10 cellular contexts compared by ENCODE assay signal in the genomic region with DNA sequence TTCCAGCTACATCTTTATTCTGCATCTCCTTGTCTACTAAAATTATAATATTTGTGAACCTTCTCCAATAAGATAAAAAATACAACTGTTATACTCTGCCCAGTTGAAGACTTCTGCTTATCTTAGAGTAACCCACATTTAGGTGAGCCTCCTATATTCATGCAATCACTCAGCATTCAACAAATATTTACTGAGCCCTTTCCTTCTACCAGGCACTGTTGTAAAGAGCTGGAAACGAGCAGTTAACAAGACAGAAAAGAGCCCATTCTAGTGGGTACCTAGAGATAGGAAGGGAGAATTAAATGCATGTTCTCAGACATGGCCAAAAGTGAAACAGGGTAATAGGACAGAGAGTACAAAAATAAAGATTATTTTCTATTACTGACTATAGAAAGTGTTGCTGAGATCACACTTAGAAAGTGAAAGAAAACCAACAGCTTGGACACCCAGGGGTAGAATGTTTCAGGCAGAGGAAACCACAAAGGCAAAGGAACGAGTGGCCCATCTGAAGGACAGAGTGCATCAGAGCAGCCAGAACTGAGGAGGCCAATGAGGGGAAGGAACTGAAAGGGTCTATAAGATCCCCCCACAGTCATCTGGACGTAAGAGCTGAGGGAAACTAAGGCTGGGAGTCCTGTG. TPM values are rescaled to one million over a fixed set of nuclear protein-coding genes. Genes with fewer than 3 reads are reported as not detected.
DNase-seq lines count a peak whose midpoint lies in the region; ATAC-seq and TF ChIP-seq lines count a peak whose summit lies in the region.
"Had no signal": no experiment of that assay in that cellular context is flagged by ENCODE, and none has a peak within 500 bp of the region (broad histone marks: within the 10 kb centered on the region; RNA-seq: fewer than 3 reads in every experiment).

No MANE protein-coding gene starts in this region.

- DNase-seq in fibroblast of villous mesenchyme (ENCODE audit: low read depth) (peak; percentile 8), NCI-H1930 (lab: John Stamatoyannopoulos, UW) (no peak), NCI-H524 treated with DMSO at 0.1 percent for 48 hours (lab: John Stamatoyannopoulos, UW) (no peak), NCI-H510A treated with DMSO at 0.1 percent for 48 hours (lab: John Stamatoyannopoulos, UW) (no peak)
- DNase-seq in activated CD4-positive, alpha-beta memory T cell treated with anti-CD3 and anti-CD28 coated beads, Interleukin-2, amount 10 ng/mL, durations not matched to agents 7 days and 5 days = no peak
- DNase-seq: nucleus accumbens had no signal

- no peak overlapping the region for H3K4me3 Mint-ChIP-seq in activated CD4-positive, alpha-beta memory T cell treated with anti-CD3 and anti-CD28 coated beads, Interleukin-2, amount 10 ng/mL, durations not matched to agents 7 days and 5 days

- H3K9me3 Mint-ChIP-seq in activated CD4-positive, alpha-beta memory T cell treated with anti-CD3 and anti-CD28 coated beads, Interleukin-2, amount 10 ng/mL, durations not matched to agents 7 days and 5 days = peaks cover 5% of the 10 kb centered on the region

- no peaks in the 10 kb centered on the region for H3K36me3 Mint-ChIP-seq in activated CD4-positive, alpha-beta memory T cell treated with anti-CD3 and anti-CD28 coated beads, Interleukin-2, amount 10 ng/mL, durations not matched to agents 7 days and 5 days (ENCODE audit: low read depth)

- peak; percentile 95 for ATAC-seq in GM18867 (IDR thresholded peaks at IDR 0.05; ENCODE audit: unreplicated experiment)
- ATAC-seq in GM21528 (IDR thresholded peaks at IDR 0.05; ENCODE audit: low FRiP score, unreplicated experiment) = peak; percentile 98
- peak; percentile 97 for ATAC-seq in HG03280 (IDR thresholded peaks at IDR 0.05; ENCODE audit: unreplicated experiment)

- no peak overlapping the region for H3K27ac Mint-ChIP-seq in activated CD4-positive, alpha-beta memory T cell treated with anti-CD3 and anti-CD28 coated beads, Interleukin-2, amount 10 ng/mL, durations not matched to agents 7 days and 5 days

- H3K27me3 Mint-ChIP-seq in activated CD4-positive, alpha-beta memory T cell treated with anti-CD3 and anti-CD28 coated beads, Interleukin-2, amount 10 ng/mL, durations not matched to agents 7 days and 5 days = no peaks in the 10 kb centered on the region

- peaks cover 17% of the 10 kb centered on the region for H3K4me1 Mint-ChIP-seq in activated CD4-positive, alpha-beta memory T cell treated with anti-CD3 and anti-CD28 coated beads, Interleukin-2, amount 10 ng/mL, durations not matched to agents 7 days and 5 days

- POLR2A ChIA-PET in activated CD4-positive, alpha-beta memory T cell treated with anti-CD3 and anti-CD28 coated beads, Interleukin-2, amount 10 ng/mL, durations not matched to agents 7 days and 5 days (lab: Charles Lee) = interaction anchor here (0.9 kb wide), 1 partner anchor 467 kb away, joined by 3 read pairs; no protein-coding TSS in a partner anchor

- H3K4me3 ChIP-seq in fibroblast of villous mesenchyme (ENCODE audit: low read depth, low read length) = no peak overlapping the region

- CTCF ChIA-PET in activated CD4-positive, alpha-beta memory T cell treated with anti-CD3 and anti-CD28 coated beads, Interleukin-2, amount 10 ng/mL, durations not matched to agents 7 days and 5 days (lab: Charles Lee) = no interaction called here

- no peak for TF ChIP-seq CTCF in fibroblast of villous mesenchyme (IDR thresholded peaks at IDR 0.05; ENCODE audit: insufficient read depth, low read depth, low read length)

RNA-seq across cellular contexts. Expression of a gene that starts 50.8 kb away (rescaled TPM):
- not detected in 2 replicates for total RNA-seq in fibroblast of villous mesenchyme
- total RNA-seq in activated CD4-positive, alpha-beta memory T cell treated with anti-CD3 and anti-CD28 coated beads, Interleukin-2, amount 10 ng/mL, durations not matched to agents 7 days and 5 days = not detected
- total RNA-seq: chondrocyte had no signal
